ENCODE assay signal across 21 cellular contexts in the genomic region with DNA sequence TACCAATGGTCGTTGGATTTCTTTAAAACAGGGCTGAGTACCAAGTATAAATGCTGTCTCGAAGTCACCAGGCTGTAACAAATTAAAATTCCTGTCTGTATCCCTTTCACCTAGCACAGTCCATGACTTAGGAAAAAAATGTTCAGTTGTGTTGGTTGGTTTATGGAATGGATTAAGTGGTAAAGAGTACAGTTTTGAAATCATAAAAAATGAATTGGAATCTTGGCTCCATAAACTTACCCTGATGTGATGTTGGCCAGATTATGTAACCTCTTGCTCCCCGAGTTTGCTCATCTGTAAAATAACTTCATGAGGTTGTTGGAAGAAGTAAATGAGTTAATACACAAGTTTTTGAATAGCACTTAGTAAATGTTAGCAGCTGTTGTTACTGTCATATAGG.
"Had no signal": no experiment of that assay in that cellular context is flagged by ENCODE, and none has a peak within 500 bp of the region (broad histone marks: within the 10 kb centered on the region; RNA-seq: fewer than 3 reads in every experiment).

No MANE protein-coding gene starts in this region.

- H3K9me3 ChIP-seq: gastrocnemius medialis, left ventricle myocardium inferior, prostate gland, right lobe of liver, vagina had no signal

- H3K4me1 Mint-ChIP-seq: activated naive CD8-positive, alpha-beta T cell treated with anti-CD3 and anti-CD28 coated beads, Interleukin-2, amount 10 ng/mL, durations not matched to agents 7 days and 5 days; stimulated activated naive CD8-positive, alpha-beta T cell treated with anti-CD3 and anti-CD28 coated beads, Interleukin-15, amount 100 ng/mL, for 72 hours had no signal

- H3K27ac Mint-ChIP-seq: activated CD8-positive, alpha-beta T cell treated with anti-CD3 and anti-CD28 coated beads, Interleukin-2, amount 10 ng/mL, durations not matched to agents 7 days and 5 days; activated naive CD8-positive, alpha-beta T cell treated with anti-CD3 and anti-CD28 coated beads, Interleukin-2, amount 10 ng/mL, durations not matched to agents 7 days and 5 days; activated T-cell treated with anti-CD3 and anti-CD28 coated beads, Interleukin-2, amount 50 U/mL, for 24 hours; activated T-helper 2 cell treated with anti-CD3 and anti-CD28 coated beads, Interferon-gamma antibody, Interleukin-2, Interleukin-4, amounts not matched to agents 10 μg/mL and 5 μg/mL and 100 μg/mL, durations not matched to agents 14 hours and 24 hours and 36 hours; dendritic cell treated with granulocyte-macrophage colony-stimulating factor and Interleukin-4, amounts not matched to agents 40 ng/mL and 50 ng/mL, for 4 days; neural progenitor cell; stimulated activated naive CD8-positive, alpha-beta T cell treated with anti-CD3 and anti-CD28 coated beads, Interleukin-15, amount 100 ng/mL, for 72 hours had no signal

- H3K9me3 Mint-ChIP-seq: activated naive CD8-positive, alpha-beta T cell treated with anti-CD3 and anti-CD28 coated beads, Interleukin-2, amount 10 ng/mL, durations not matched to agents 7 days and 5 days; activated T-cell treated with anti-CD3 and anti-CD28 coated beads, Interleukin-2, amount 50 U/mL, for 24 hours; activated T-helper 2 cell treated with anti-CD3 and anti-CD28 coated beads, Interferon-gamma antibody, Interleukin-2, Interleukin-4, amounts not matched to agents 10 μg/mL and 5 μg/mL and 100 μg/mL, durations not matched to agents 14 hours and 24 hours and 36 hours; dendritic cell treated with granulocyte-macrophage colony-stimulating factor and Interleukin-4, amounts not matched to agents 40 ng/mL and 50 ng/mL, for 4 days; neural progenitor cell; stimulated activated naive CD8-positive, alpha-beta T cell treated with anti-CD3 and anti-CD28 coated beads, Interleukin-15, amount 100 ng/mL, for 72 hours had no signal

- H3K4me3 ChIP-seq: gastrocnemius medialis, left ventricle myocardium inferior, neural progenitor cell, prostate gland, right lobe of liver, smooth muscle cell, vagina had no signal

- H3K27me3 Mint-ChIP-seq: activated naive CD8-positive, alpha-beta T cell treated with anti-CD3 and anti-CD28 coated beads, Interleukin-2, amount 10 ng/mL, durations not matched to agents 7 days and 5 days; activated T-cell treated with anti-CD3 and anti-CD28 coated beads, Interleukin-2, amount 50 U/mL, for 24 hours; dendritic cell treated with granulocyte-macrophage colony-stimulating factor and Interleukin-4, amounts not matched to agents 40 ng/mL and 50 ng/mL, for 4 days; stimulated activated naive CD8-positive, alpha-beta T cell treated with anti-CD3 and anti-CD28 coated beads, Interleukin-15, amount 100 ng/mL, for 72 hours had no signal

- H3K4me3 Mint-ChIP-seq: activated CD8-positive, alpha-beta T cell treated with anti-CD3 and anti-CD28 coated beads, Interleukin-2, amount 10 ng/mL, durations not matched to agents 7 days and 5 days; activated naive CD8-positive, alpha-beta T cell treated with anti-CD3 and anti-CD28 coated beads, Interleukin-2, amount 10 ng/mL, durations not matched to agents 7 days and 5 days; activated T-cell treated with anti-CD3 and anti-CD28 coated beads, Interleukin-2, amount 50 U/mL, for 24 hours; dendritic cell treated with granulocyte-macrophage colony-stimulating factor and Interleukin-4, amounts not matched to agents 40 ng/mL and 50 ng/mL, for 4 days; neural progenitor cell; stimulated activated naive CD8-positive, alpha-beta T cell treated with anti-CD3 and anti-CD28 coated beads, Interleukin-15, amount 100 ng/mL, for 72 hours had no signal

- H3K4me1 ChIP-seq: gastrocnemius medialis, left ventricle myocardium inferior, prostate gland, right lobe of liver, vagina had no signal

- H3K27ac ChIP-seq: gastrocnemius medialis, left ventricle myocardium inferior, neural progenitor cell, prostate gland, right lobe of liver, vagina had no signal

- H3K36me3 ChIP-seq: gastrocnemius medialis, left ventricle myocardium inferior, neural progenitor cell, prostate gland, right lobe of liver, vagina had no signal

- H2AFZ ChIP-seq: neural progenitor cell had no signal

- DNase-seq: activated CD4-positive, alpha-beta T cell treated with anti-CD3 and anti-CD28 coated beads for 48 hours; activated CD4-positive, CD25-positive, alpha-beta regulatory T cell; activated CD8-positive, alpha-beta T cell treated with anti-CD3 and anti-CD28 coated beads, Interleukin-2, amount 10 ng/mL, durations not matched to agents 7 days and 5 days; activated naive CD4-positive, alpha-beta T cell treated with Interleukin-2 at 50 U/mL for 16 hours; activated naive CD8-positive, alpha-beta T cell treated with anti-CD3 and anti-CD28 coated beads, Interleukin-2, amount 10 ng/mL, durations not matched to agents 7 days and 5 days; activated T-cell treated with anti-CD3 and anti-CD28 coated beads, Interleukin-2, amount 50 U/mL, for 24 hours; anterior cingulate cortex; effector memory CD4-positive, alpha-beta T cell; gastrocnemius medialis; left ventricle myocardium inferior; right lobe of liver; stimulated activated CD4-positive, alpha-beta T cell treated with anti-CD3 and anti-CD28 coated beads, Interleukin-4, amount 100 ng/mL, for 1 hour; stimulated activated naive CD8-positive, alpha-beta T cell treated with anti-CD3 and anti-CD28 coated beads, Interleukin-15, amount 100 ng/mL, for 72 hours; T1000; trophoblast cell had no signal

- H3K9ac ChIP-seq: neural progenitor cell had no signal

- H3K4me2 ChIP-seq: neural progenitor cell, smooth muscle cell had no signal

- ATAC-seq: activated CD8-positive, alpha-beta T cell treated with anti-CD3 and anti-CD28 coated beads, Interleukin-2, amount 10 ng/mL, durations not matched to agents 7 days and 5 days; gastrocnemius medialis; right lobe of liver; stimulated activated naive CD8-positive, alpha-beta T cell treated with anti-CD3 and anti-CD28 coated beads, Interleukin-15, amount 100 ng/mL, for 72 hours had no signal

- H3K27me3 ChIP-seq: gastrocnemius medialis, neural progenitor cell, right lobe of liver, vagina had no signal

- H3K36me3 Mint-ChIP-seq: activated naive CD8-positive, alpha-beta T cell treated with anti-CD3 and anti-CD28 coated beads, Interleukin-2, amount 10 ng/mL, durations not matched to agents 7 days and 5 days; neural progenitor cell had no signal
